In the genomic region with DNA sequence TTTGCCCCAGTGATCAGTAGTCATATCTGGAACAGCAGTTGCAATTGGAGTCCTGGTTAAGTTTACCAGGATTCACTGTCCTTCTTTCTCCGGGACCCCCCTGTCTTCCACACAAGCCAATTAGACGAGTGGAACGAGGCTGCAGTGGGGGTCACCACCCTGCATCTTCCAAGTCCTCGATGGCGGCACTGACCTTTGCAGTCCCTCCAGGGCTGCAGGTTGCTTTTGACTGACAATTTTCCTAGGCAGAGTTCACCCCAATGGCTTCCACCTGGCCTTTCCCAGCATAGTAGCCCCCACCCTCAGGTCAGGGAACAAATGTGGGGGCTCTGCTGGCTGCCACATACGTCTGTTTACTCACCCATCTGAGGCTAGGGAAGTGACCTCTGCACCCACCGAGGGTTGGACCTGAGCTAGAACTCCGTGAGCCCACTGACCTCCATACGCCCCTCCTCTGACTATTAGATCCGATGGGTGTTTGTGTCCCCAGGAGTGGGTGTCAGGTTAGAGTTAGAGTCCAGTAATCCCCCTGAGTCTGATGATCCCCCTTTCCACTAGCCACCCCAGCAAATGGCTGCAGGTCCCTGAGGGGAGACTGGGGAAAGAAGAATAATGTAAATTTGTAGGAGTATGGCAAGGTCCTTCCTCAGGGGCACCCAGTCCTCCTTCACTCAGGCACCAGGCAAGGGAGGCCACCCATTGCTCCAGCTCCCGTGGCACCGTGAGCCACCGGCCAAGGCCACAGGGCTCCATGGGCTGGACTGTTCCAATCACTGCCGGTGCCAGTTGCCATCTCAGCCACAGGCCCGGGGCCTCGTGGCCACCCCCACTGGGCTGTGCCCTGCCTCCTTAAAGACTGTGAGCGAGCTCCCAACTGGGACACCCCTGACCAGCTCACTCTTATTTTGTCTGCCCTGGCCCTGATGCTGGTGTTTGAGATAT, we compare ENCODE assay signal across 1 cellular context.
A peak's percentile ranks its signal among the peaks of the same experiment; 100 is the strongest.
TF ChIP-seq lines count a peak whose summit lies in the region.

No MANE protein-coding gene starts in this region.

TF ChIP-seq in HepG2, 621 proteins besides CTCF, POLR2A, EP300 and RAD21:
- TF ChIP-seq POLR2AphosphoS2 (IDR thresholded peaks at IDR 0.05; ENCODE audit: low read depth, low read length) (no peak), PHB2 (IDR thresholded peaks at IDR 0.05; ENCODE audit: partially characterized antibody) (no peak)
- TF ChIP-seq, protein P1, sequence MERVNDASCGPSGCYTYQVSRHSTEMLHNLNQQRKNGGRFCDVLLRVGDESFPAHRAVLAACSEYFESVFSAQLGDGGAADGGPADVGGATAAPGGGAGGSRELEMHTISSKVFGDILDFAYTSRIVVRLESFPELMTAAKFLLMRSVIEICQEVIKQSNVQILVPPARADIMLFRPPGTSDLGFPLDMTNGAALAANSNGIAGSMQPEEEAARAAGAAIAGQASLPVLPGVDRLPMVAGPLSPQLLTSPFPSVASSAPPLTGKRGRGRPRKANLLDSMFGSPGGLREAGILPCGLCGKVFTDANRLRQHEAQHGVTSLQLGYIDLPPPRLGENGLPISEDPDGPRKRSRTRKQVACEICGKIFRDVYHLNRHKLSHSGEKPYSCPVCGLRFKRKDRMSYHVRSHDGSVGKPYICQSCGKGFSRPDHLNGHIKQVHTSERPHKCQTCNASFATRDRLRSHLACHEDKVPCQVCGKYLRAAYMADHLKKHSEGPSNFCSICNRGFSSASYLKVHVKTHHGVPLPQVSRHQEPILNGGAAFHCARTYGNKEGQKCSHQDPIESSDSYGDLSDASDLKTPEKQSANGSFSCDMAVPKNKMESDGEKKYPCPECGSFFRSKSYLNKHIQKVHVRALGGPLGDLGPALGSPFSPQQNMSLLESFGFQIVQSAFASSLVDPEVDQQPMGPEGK (CRISPR knock-in tag; IDR thresholded peaks at IDR 0.05) = peak; percentile 20; the same call in 1 of the 2 replicates
TF ChIP-seq in HepG2: peak in this region for 1.
